25 cellular contexts compared by ENCODE assay signal in genomic region chr1:7107109-7107830, GRCh38.
"Had no signal": no experiment of that assay in that cellular context is flagged by ENCODE, and none has a peak within 500 bp of the region (broad histone marks: within the 10 kb centered on the region; RNA-seq: fewer than 3 reads in every experiment).

No MANE protein-coding gene starts in this region.

- FAIRE-seq: astrocyte, RCC 7860 had no signal

- H3K9me3 Mint-ChIP-seq: activated CD4-positive, alpha-beta T cell treated with anti-CD3 and anti-CD28 coated beads, Interleukin-2, amount 10 ng/mL, durations not matched to agents 24 days and 14 days; activated naive CD4-positive, alpha-beta T cell treated with anti-CD3 and anti-CD28 coated beads for 36 hours; activated T-cell treated with anti-CD3 and anti-CD28 coated beads, Interleukin-2, amount 50 U/mL, for 24 hours had no signal

- DNase-seq: activated B cell treated with CpG ODN at 0.5 μM for 24 hours; activated CD4-positive, alpha-beta T cell treated with anti-CD3 and anti-CD28 coated beads for 1 hour; activated CD4-positive, alpha-beta T cell treated with anti-CD3 and anti-CD28 coated beads, Interleukin-2, amount 10 ng/mL, durations not matched to agents 24 days and 14 days; activated CD4-positive, alpha-beta T cell treated with anti-CD3 and anti-CD28 coated beads, Interleukin-2, amount 50 U/mL, for 48 hours; activated CD8-positive, alpha-beta memory T cell treated with anti-CD3 and anti-CD28 coated beads, Interleukin-2, amount 10 ng/mL, durations not matched to agents 7 days and 5 days; activated gamma-delta T cell; activated naive CD4-positive, alpha-beta T cell treated with anti-CD3 and anti-CD28 coated beads for 36 hours; activated T-cell treated with anti-CD3 and anti-CD28 coated beads, Interleukin-2, amount 50 U/mL, for 24 hours; NCI-H1092 treated with DMSO at 0.1 percent for 48 hours; NCI-H1417 treated with DMSO at 0.1 percent for 48 hours; NCI-H1694; NCI-H2029; NCI-H2107; NCI-H226; NCI-H526 treated with DMSO at 0.1 percent for 48 hours; PC-3; SHP77; T-helper 17 cell; T-helper 9 cell had no signal

- H3K36me3 ChIP-seq: cardiac muscle cell, SJSA1 had no signal

- H3K27ac ChIP-seq: cardiac muscle cell, SJSA1 had no signal

- H3K27me3 ChIP-seq: cardiac muscle cell, SJSA1 had no signal

- H3K9me3 ChIP-seq: SJSA1 had no signal

- H3K4me1 ChIP-seq: SJSA1 had no signal

- H3K4me1 Mint-ChIP-seq: activated B cell treated with CpG ODN at 0.5 μM for 24 hours; activated CD4-positive, alpha-beta T cell treated with anti-CD3 and anti-CD28 coated beads, Interleukin-2, amount 10 ng/mL, durations not matched to agents 24 days and 14 days; activated CD8-positive, alpha-beta memory T cell treated with anti-CD3 and anti-CD28 coated beads, Interleukin-2, amount 10 ng/mL, durations not matched to agents 7 days and 5 days; T-helper 17 cell had no signal

- ATAC-seq: activated CD8-positive, alpha-beta memory T cell treated with anti-CD3 and anti-CD28 coated beads, Interleukin-2, amount 10 ng/mL, durations not matched to agents 7 days and 5 days; PC-3; T-helper 17 cell had no signal

- H3K27ac Mint-ChIP-seq: activated B cell treated with CpG ODN at 0.5 μM for 24 hours; activated CD4-positive, alpha-beta T cell treated with anti-CD3 and anti-CD28 coated beads, Interleukin-2, amount 10 ng/mL, durations not matched to agents 24 days and 14 days; activated CD8-positive, alpha-beta memory T cell treated with anti-CD3 and anti-CD28 coated beads, Interleukin-2, amount 10 ng/mL, durations not matched to agents 7 days and 5 days; activated naive CD4-positive, alpha-beta T cell treated with anti-CD3 and anti-CD28 coated beads for 36 hours; activated naive CD8-positive, alpha-beta T cell; activated T-cell treated with anti-CD3 and anti-CD28 coated beads, Interleukin-2, amount 50 U/mL, for 24 hours; T-helper 17 cell had no signal

- H3K4me3 ChIP-seq: cardiac muscle cell, SJSA1 had no signal

- H3K36me3 Mint-ChIP-seq: activated CD8-positive, alpha-beta memory T cell treated with anti-CD3 and anti-CD28 coated beads, Interleukin-2, amount 10 ng/mL, durations not matched to agents 7 days and 5 days; activated naive CD8-positive, alpha-beta T cell; brain had no signal

- H3K4me3 Mint-ChIP-seq: activated B cell treated with CpG ODN at 0.5 μM for 24 hours; activated CD4-positive, alpha-beta T cell treated with anti-CD3 and anti-CD28 coated beads, Interleukin-2, amount 10 ng/mL, durations not matched to agents 24 days and 14 days; activated CD8-positive, alpha-beta memory T cell treated with anti-CD3 and anti-CD28 coated beads, Interleukin-2, amount 10 ng/mL, durations not matched to agents 7 days and 5 days; activated naive CD4-positive, alpha-beta T cell treated with anti-CD3 and anti-CD28 coated beads for 36 hours; activated naive CD8-positive, alpha-beta T cell; activated T-cell treated with anti-CD3 and anti-CD28 coated beads, Interleukin-2, amount 50 U/mL, for 24 hours; brain; T-helper 17 cell had no signal

- H3K27me3 Mint-ChIP-seq: activated CD4-positive, alpha-beta T cell treated with anti-CD3 and anti-CD28 coated beads, Interleukin-2, amount 10 ng/mL, durations not matched to agents 24 days and 14 days; activated CD8-positive, alpha-beta memory T cell treated with anti-CD3 and anti-CD28 coated beads, Interleukin-2, amount 10 ng/mL, durations not matched to agents 7 days and 5 days had no signal
